1 cellular context compared by ENCODE assay signal in the genomic region with DNA sequence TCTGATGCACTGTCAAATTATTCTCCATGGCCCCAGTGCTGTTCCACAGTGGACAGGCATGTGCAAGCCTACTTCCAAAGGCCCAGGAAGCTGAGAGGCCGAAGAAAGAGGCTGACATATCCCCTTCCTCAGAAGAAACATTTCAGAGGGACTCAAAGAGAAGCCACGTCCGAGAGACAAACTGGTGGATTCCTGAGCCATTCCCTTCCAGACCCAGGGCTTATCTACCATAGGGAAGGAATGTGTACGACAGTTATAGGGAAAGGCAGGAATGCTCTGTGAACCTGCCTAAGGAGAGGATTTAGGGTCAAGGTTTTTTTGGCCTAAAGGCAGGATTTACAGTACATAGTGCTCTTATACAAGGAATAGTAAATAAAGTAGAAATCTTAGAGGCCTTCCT.
TF ChIP-seq lines count a peak whose summit lies in the region.

No MANE protein-coding gene starts in this region.

TF ChIP-seq in GM23338, 12 proteins besides CTCF, POLR2A, EP300 and RAD21 (continued from another document):
- TF ChIP-seq EZH2phosphoT487 (IDR thresholded peaks at IDR 0.05; ENCODE audit: unreplicated experiment) (no peak), NANOG (IDR thresholded peaks at IDR 0.05; ENCODE audit: borderline replicate concordance) (no peak)
